16 cellular contexts compared by ENCODE assay signal in the genomic region with DNA sequence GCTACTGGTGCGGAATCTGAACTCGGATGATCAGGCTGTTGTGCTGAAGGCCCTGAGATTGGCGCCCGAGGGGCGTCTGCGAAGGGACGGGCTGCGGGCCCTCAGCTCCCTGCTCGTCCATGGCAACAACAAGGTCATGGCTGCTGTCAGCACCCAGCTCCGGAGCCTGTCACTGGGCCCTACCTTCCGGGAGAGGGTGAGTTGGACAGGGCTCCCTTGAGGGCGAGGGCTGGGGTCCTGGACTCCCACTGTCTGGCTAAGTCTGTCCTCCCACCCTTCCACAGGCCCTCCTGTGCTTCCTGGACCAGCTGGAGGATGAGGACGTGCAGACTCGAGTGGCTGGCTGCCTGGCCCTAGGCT.
"Had no signal": no experiment of that assay in that cellular context is flagged by ENCODE, and none has a peak within 500 bp of the region (broad histone marks: within the 10 kb centered on the region; RNA-seq: fewer than 3 reads in every experiment).

No MANE protein-coding gene starts in this region.

- ATAC-seq: left colon; mucosa of descending colon; naive thymus-derived CD8-positive, alpha-beta T cell; stimulated activated naive CD8-positive, alpha-beta T cell treated with anti-CD3 and anti-CD28 coated beads, Interleukin-15, amount 100 ng/mL, for 72 hours had no signal

- H3K27me3 Mint-ChIP-seq: naive thymus-derived CD8-positive, alpha-beta T cell; stimulated activated naive CD8-positive, alpha-beta T cell treated with anti-CD3 and anti-CD28 coated beads, Interleukin-15, amount 100 ng/mL, for 72 hours had no signal

- H3K27ac Mint-ChIP-seq: activated T-helper 2 cell treated with anti-CD3 and anti-CD28 coated beads, Interferon-gamma antibody, Interleukin-2, Interleukin-4, amounts not matched to agents 10 μg/mL and 5 μg/mL and 100 μg/mL, durations not matched to agents 14 hours and 24 hours and 36 hours; stimulated activated naive CD8-positive, alpha-beta T cell treated with anti-CD3 and anti-CD28 coated beads, Interleukin-15, amount 100 ng/mL, for 72 hours had no signal

- H3K27ac ChIP-seq: testis had no signal

- H3K4me3 ChIP-seq: mucosa of descending colon, testis, upper lobe of left lung had no signal

- H3K9me3 Mint-ChIP-seq: activated T-helper 2 cell treated with anti-CD3 and anti-CD28 coated beads, Interferon-gamma antibody, Interleukin-2, Interleukin-4, amounts not matched to agents 10 μg/mL and 5 μg/mL and 100 μg/mL, durations not matched to agents 14 hours and 24 hours and 36 hours; naive thymus-derived CD8-positive, alpha-beta T cell; stimulated activated naive CD8-positive, alpha-beta T cell treated with anti-CD3 and anti-CD28 coated beads, Interleukin-15, amount 100 ng/mL, for 72 hours had no signal

- DNase-seq: activated CD4-positive, alpha-beta T cell treated with anti-CD3 and anti-CD28 coated beads for 1 hour; activated CD4-positive, alpha-beta T cell treated with anti-CD3 and anti-CD28 coated beads, Interleukin-2, amount 50 U/mL, for 4 hours; activated naive CD4-positive, alpha-beta T cell treated with anti-CD3 and anti-CD28 coated beads, Interleukin-2, amount 50 U/mL, for 16 hours; activated T-cell treated with anti-CD3 and anti-CD28 coated beads for 4 hours; erythroblast; left colon; stimulated activated CD4-positive, alpha-beta T cell treated with anti-CD3 and anti-CD28 coated beads, Interleukin-15, amount 100 ng/mL, for 24 hours; stimulated activated CD4-positive, alpha-beta T cell treated with anti-CD3 and anti-CD28 coated beads, Interleukin-4, amount 100 ng/mL, for 1 hour; stimulated activated naive CD8-positive, alpha-beta T cell treated with anti-CD3 and anti-CD28 coated beads, Interleukin-15, amount 100 ng/mL, for 72 hours; testis; upper lobe of left lung had no signal

- H3K4me3 Mint-ChIP-seq: naive thymus-derived CD8-positive, alpha-beta T cell; stimulated activated naive CD8-positive, alpha-beta T cell treated with anti-CD3 and anti-CD28 coated beads, Interleukin-15, amount 100 ng/mL, for 72 hours had no signal

- FAIRE-seq: astrocyte had no signal

- H3K9me3 ChIP-seq: mucosa of descending colon, neutrophil, testis, upper lobe of left lung had no signal

- H3K27me3 ChIP-seq: neutrophil, testis, upper lobe of left lung had no signal
